Comparison of ENCODE assay signal across 8 cellular contexts in the genomic region with DNA sequence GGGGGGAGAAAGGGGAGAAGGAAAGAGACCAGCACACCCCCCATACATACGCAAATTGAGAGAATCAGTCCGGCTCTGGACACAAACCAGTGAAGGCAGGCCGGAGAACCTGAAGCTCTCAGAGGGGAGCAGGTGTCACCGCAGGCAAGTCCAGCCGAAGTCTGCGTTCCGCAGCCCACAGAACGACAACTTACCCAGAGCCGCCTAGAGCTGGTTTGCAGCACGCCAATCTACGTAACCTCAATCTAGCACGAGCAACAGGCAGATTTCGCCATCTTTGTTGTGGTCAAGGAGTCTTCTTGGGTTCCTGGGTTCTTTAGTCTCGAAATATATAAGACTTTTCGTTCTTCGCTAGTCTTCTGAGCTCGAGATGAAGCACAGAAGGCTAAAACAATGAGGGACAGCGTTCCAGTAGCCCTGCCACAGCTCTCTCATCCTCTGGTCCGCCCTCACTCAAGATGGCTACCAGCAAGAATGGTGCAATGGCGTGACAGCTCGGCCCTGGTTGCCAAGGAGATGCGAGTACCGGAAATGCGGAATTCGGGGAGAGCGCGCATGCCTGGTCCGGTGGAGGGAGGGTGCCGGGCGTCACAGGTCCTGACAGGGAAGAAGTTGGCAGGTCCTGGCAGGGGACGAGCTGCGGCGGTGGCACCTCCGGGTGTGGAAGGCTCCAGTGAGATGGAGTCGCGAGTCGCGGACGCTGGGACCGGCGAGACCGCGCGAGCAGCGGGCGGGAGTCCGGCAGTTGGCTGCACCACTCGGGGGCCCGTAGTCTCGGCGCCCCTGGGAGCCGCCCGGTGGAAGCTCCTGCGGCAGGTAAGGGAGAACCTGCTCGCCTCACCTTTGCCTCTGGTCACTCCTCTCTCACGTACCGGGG. TPM values are rescaled to one million over a fixed set of nuclear protein-coding genes. Genes with fewer than 3 reads are reported as not detected.
DNase-seq lines count a peak whose midpoint lies in the region; ATAC-seq and TF ChIP-seq lines count a peak whose summit lies in the region.

Gene CAMKMT (plus strand): TSS at position 618 of the 877 bp plus-strand sequence.
Gene PREPL (minus strand): TSS at position 165 of the 877 bp plus-strand sequence. CDS start 15,152 bp downstream, outside the sequence.

- H3K4me1 ChIP-seq in CD8-positive, alpha-beta memory T cell (ENCODE audit: insufficient read depth, low read length), result peaks cover 30% of the 10 kb centered on the region
- H3K4me1 ChIP-seq in lung (ENCODE audit: control insufficient read depth in 2 of 2, insufficient read depth in 2 of 2, low read length in 2 of 2), result peaks cover 0 to 14% of the 10 kb centered on the region in 2 donors

- CTCF ChIA-PET in CD8-positive, alpha-beta memory T cell (lab: Charles Lee), result interaction anchor here (0.7 to 1.6 kb wide), 7 partner anchors 10 to 308 kb away, joined by 3 to 5 read pairs (median 4); no protein-coding TSS in a partner anchor

- H3K36me3 ChIP-seq in CD8-positive, alpha-beta memory T cell (ENCODE audit: insufficient read depth, low read length), result no peaks in the 10 kb centered on the region
- H3K36me3 ChIP-seq in lung (ENCODE audit: control insufficient read depth in 2 of 2, insufficient read depth in 2 of 2, low read length in 2 of 2), result no peaks in the 10 kb centered on the region

- H3K4me3 ChIP-seq in CD8-positive, alpha-beta memory T cell (ENCODE audit: low read length), result peak within 1 kb of the TSS; percentile 94
- H3K4me3 ChIP-seq in lung, result peak within 1 kb of the TSS; percentile 87

- no peaks in the 10 kb centered on the region for H3K9me3 ChIP-seq in CD8-positive, alpha-beta memory T cell (ENCODE audit: low read length)
- H3K9me3 ChIP-seq in lung (ENCODE audit: control insufficient read depth in 2 of 2, insufficient read depth in 1 of 2, low read length in 1 of 2), result no peaks in the 10 kb centered on the region

- H3K4me1 Mint-ChIP-seq in CD8-positive, alpha-beta memory T cell, result peaks cover 47 to 74% (median 59%) of the 10 kb centered on the region in 3 donors

- peak within 1 kb of the TSS; percentile 99 to 100 (median 100) for H3K27ac Mint-ChIP-seq in CD8-positive, alpha-beta memory T cell

- ATAC-seq in GM19467 (IDR thresholded peaks at IDR 0.05; ENCODE audit: unreplicated experiment) (peak; percentile 81), lung (ENCODE audit: insufficient read depth, low FRiP score) (peak; percentile 98)

- no peaks in the 10 kb centered on the region for H3K27me3 Mint-ChIP-seq in CD8-positive, alpha-beta memory T cell

- peaks cover 0 to 2% (median 0%) of the 10 kb centered on the region in 5 donors for H3K9me3 Mint-ChIP-seq in CD8-positive, alpha-beta memory T cell

- no peak for TF ChIP-seq CTCF in lung (IDR thresholded peaks at IDR 0.05; ENCODE audit: control extremely low read depth, extremely low read depth)

- no peaks in the 10 kb centered on the region for H3K27me3 ChIP-seq in CD8-positive, alpha-beta memory T cell (ENCODE audit: insufficient read depth, low read length, poor library complexity, severe bottlenecking)
- no peaks in the 10 kb centered on the region for H3K27me3 ChIP-seq in lung (ENCODE audit: control insufficient read depth, insufficient read depth)

- 0% methylated on average over 54 to 57 of the region's 57 CpGs for WGBS in lung, 2 donors

- peak; percentile 97 to 99 (median 99) for DNase-seq in CD8-positive, alpha-beta memory T cell
- DNase-seq in HS-27A (ENCODE audit: low read depth), result peak; percentile 98
- DNase-seq in NK-92 (lab: John Stamatoyannopoulos, UW; ENCODE audit: unreplicated experiment), result peak; percentile 79
- DNase-seq in activated CD8-positive, alpha-beta memory T cell treated with anti-CD3 and anti-CD28 coated beads for 1 hour (ENCODE audit: extremely low read depth in 1 of 2, low read depth in 1 of 2), result peak; percentile 93 to 95
- peak; percentile 98 for DNase-seq in effector CD4-positive, alpha-beta T cell
- peak; percentile 99 for DNase-seq in lung (ENCODE audit: low spot score)
- peak; percentile 96 to 98 (median 97) for DNase-seq in stimulated activated CD4-positive, alpha-beta T cell treated with anti-CD3 and anti-CD28 coated beads, TNF-alpha, amount 100 ng/mL, for 4 hours (ENCODE audit: low read depth in 3 of 3)

- peak within 1 kb of the TSS; percentile 99 for H3K27ac ChIP-seq in CD8-positive, alpha-beta memory T cell (ENCODE audit: low read depth, low read length)
- H3K27ac ChIP-seq in lung (ENCODE audit: low read depth in 1 of 2, low read length in 1 of 2), result peak within 1 kb of the TSS; percentile 92 to 100

- H3K36me3 Mint-ChIP-seq in CD8-positive, alpha-beta memory T cell, result peaks cover 0 to 20% (median 2%) of the 10 kb centered on the region in 3 donors

- POLR2A ChIA-PET in CD8-positive, alpha-beta memory T cell (lab: Charles Lee), result interaction anchor here (0.6 to 2.1 kb wide), 10 partner anchors 13 to 1551 kb away, joined by 3 to 27 read pairs (median 4); partner anchors contain the start of genes PPM1B and THADA

- peak within 1 kb of the TSS; percentile 92 to 98 (median 98) for H3K4me3 Mint-ChIP-seq in CD8-positive, alpha-beta memory T cell

RNA-seq across cellular contexts. Expression of gene CAMKMT, which starts in this region (rescaled TPM):
- 10 to 100 TPM; 11.4 to 11.7 TPM for total RNA-seq in CD8-positive, alpha-beta memory T cell
- polyA plus RNA-seq in CD8-positive, alpha-beta memory T cell, result 14.0 TPM
- total RNA-seq in lung, result 10 to 100 TPM; 10.6 to 19.7 TPM
- 1 to 10 TPM; 3.6 to 6.3 TPM for polyA plus RNA-seq in lung

RNA-seq across cellular contexts. Expression of gene PREPL, which starts in this region (rescaled TPM):
- 10 to 100 TPM; 37.0 to 37.5 TPM for total RNA-seq in CD8-positive, alpha-beta memory T cell
- polyA plus RNA-seq in CD8-positive, alpha-beta memory T cell, result 21.1 TPM
- 100 to 1,000 TPM in 1 of 2 donors, 10 to 100 TPM in 1; 40.7 to 101 TPM for total RNA-seq in lung
- polyA plus RNA-seq in lung, result 10 to 100 TPM in 1 of 2 donors, 1 to 10 TPM in 1; 8.3 to 16.1 TPM

Comparison
In these comparisons a context has a peak if more than half of its experiments do, and no peak if none do; other contexts are left out.
1. Peak in every context shown above with its lines: DNase-seq, ATAC-seq, H3K4me3 ChIP-seq and H3K27ac ChIP-seq.